1 cellular context compared by ENCODE assay signal in genomic region chr10:72719941-72720592, GRCh38.
TF ChIP-seq lines count a peak whose summit lies in the region.

No MANE protein-coding gene starts in this region.

TF ChIP-seq in H1, 55 proteins besides CTCF, POLR2A, EP300 and RAD21 (continued from another document):
- no peak for TF ChIP-seq KDM1A (IDR thresholded peaks at IDR 0.05; ENCODE audit: borderline replicate concordance, low read length)
- TF ChIP-seq MAFK (IDR thresholded peaks at IDR 0.05; ENCODE audit: low read depth, low read length): no peak
- no peak for TF ChIP-seq TAF1 (IDR thresholded peaks at IDR 0.05; ENCODE audit: low read depth, low read length)
- TF ChIP-seq CHD1 (IDR thresholded peaks at IDR 0.05; ENCODE audit: low read depth, low read length): no peak
- TF ChIP-seq TEAD4 (IDR thresholded peaks at IDR 0.05; ENCODE audit: low read depth, low read length): 0 out of 2 replicates have a peak, but pooled peaks have one; percentile 20
